ENCODE assay signal across 1 cellular context in the genomic region with DNA sequence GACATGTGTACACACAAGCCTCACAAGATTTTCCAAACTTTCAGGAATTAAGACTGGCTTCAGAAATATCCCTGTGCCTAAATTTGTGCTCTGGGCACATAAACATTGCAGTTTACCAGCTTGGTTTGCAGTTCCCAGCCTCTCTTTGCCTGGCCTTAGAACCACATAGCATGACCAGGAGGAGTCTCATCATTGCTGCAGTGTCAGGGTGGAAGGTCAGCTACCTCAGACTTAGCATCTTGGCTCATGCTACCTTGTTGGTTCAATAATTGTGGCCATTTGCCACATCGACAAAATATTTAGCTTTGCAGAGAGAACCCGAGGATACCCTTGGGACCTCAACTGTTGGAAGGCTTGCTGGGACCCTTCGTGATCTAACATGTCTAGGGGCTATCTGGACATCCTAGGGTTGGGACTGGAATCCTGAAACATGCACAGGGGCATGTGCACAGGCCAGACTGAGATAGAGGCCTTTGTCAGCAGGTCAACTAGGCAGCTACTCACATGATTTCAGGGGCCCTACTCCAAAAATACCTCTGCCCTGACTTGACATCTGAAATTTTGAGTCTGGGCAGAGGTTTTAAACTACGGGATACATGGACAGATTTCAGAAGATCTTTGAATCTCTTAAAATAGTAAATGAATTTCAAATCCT.
TF ChIP-seq lines count a peak whose summit lies in the region.

No MANE protein-coding gene starts in this region.

TF ChIP-seq in HepG2, 621 proteins besides CTCF, POLR2A, EP300 and RAD21:
- no peak for TF ChIP-seq FOXJ3 (CRISPR knock-in tag; IDR thresholded peaks at IDR 0.05; ENCODE audit: borderline replicate concordance)
- TF ChIP-seq NFE2L2 (IDR thresholded peaks at IDR 0.05; ENCODE audit: low read length) = no peak
- TF ChIP-seq, protein P1, sequence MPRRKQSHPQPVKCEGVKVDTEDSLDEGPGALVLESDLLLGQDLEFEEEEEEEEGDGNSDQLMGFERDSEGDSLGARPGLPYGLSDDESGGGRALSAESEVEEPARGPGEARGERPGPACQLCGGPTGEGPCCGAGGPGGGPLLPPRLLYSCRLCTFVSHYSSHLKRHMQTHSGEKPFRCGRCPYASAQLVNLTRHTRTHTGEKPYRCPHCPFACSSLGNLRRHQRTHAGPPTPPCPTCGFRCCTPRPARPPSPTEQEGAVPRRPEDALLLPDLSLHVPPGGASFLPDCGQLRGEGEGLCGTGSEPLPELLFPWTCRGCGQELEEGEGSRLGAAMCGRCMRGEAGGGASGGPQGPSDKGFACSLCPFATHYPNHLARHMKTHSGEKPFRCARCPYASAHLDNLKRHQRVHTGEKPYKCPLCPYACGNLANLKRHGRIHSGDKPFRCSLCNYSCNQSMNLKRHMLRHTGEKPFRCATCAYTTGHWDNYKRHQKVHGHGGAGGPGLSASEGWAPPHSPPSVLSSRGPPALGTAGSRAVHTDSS (CRISPR knock-in tag; conservative IDR thresholded peaks at IDR 0.05) = no peak
- no peak for TF ChIP-seq ZNF607 (CRISPR knock-in tag; IDR thresholded peaks at IDR 0.05; ENCODE audit: borderline replicate concordance)
- no peak for TF ChIP-seq KDM1A (CRISPR knock-in tag; IDR thresholded peaks at IDR 0.05)
- no peak for TF ChIP-seq AFF4 (CRISPR knock-in tag; IDR thresholded peaks at IDR 0.05)
- TF ChIP-seq ATF5 (CRISPR knock-in tag; IDR thresholded peaks at IDR 0.05; ENCODE audit: low read depth) = no peak
- no peak for TF ChIP-seq ZSCAN30 (CRISPR knock-in tag; IDR thresholded peaks at IDR 0.05)
- TF ChIP-seq ZNF609 (CRISPR knock-in tag; IDR thresholded peaks at IDR 0.05; ENCODE audit: borderline replicate concordance) = no peak
- no peak for TF ChIP-seq MAFF (IDR thresholded peaks at IDR 0.05; ENCODE audit: low read depth, low read length)
TF ChIP-seq in HepG2: peak in this region for 0.
